In the genomic region with DNA sequence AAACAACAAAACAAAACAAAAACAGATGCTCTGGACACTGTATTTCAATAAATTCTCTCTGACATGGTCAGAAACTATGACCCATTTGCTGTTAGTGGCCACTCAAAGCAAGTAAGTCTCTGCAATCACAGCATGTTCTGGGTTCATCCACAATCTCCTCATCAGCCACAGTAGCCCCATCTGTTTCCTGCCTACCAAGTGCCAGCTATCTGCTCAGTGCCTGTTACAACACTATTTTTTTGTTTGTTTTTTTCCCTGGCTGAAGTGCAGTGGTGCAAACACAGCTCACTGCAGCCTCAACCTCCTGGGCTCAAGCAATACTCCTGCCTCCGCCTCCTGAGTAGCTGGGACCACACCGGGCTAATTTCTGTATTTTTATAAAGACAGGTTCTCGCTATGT, we compare ENCODE assay signal across 22 cellular contexts.
"Had no signal": no experiment of that assay in that cellular context is flagged by ENCODE, and none has a peak within 500 bp of the region (broad histone marks: within the 10 kb centered on the region; RNA-seq: fewer than 3 reads in every experiment).

No MANE protein-coding gene starts in this region.

- H3K9me3 ChIP-seq: pancreas, psoas muscle, right atrium auricular region, thoracic aorta, upper lobe of left lung had no signal

- H3K9me3 Mint-ChIP-seq: activated CD8-positive, alpha-beta T cell treated with anti-CD3 and anti-CD28 coated beads for 36 hours; activated naive CD8-positive, alpha-beta T cell treated with anti-CD3 and anti-CD28 coated beads, Interleukin-2, amount 50 U/mL, for 24 hours had no signal

- DNase-seq: activated CD4-positive, alpha-beta T cell treated with anti-CD3 and anti-CD28 coated beads, Interleukin-2, amount 10 ng/mL, durations not matched to agents 7 days and 5 days; activated CD4-positive, CD25-positive, alpha-beta regulatory T cell treated with anti-CD3 and anti-CD28 coated beads, Interleukin-2, amount 50 U/mL, for 72 hours; activated CD8-positive, alpha-beta memory T cell treated with anti-CD3 and anti-CD28 coated beads, Interleukin-2, amount 10 ng/mL, durations not matched to agents 7 days and 5 days; activated CD8-positive, alpha-beta T cell treated with anti-CD3 and anti-CD28 coated beads for 36 hours; activated gamma-delta T cell; activated naive CD4-positive, alpha-beta T cell treated with anti-CD3 and anti-CD28 coated beads, Interleukin-2, amount 50 U/mL, for 16 hours; activated naive CD8-positive, alpha-beta T cell treated with anti-CD3 and anti-CD28 coated beads, Interleukin-2, amount 50 U/mL, for 24 hours; activated T-cell treated with anti-CD3 and anti-CD28 coated beads for 4 hours; heart left ventricle; pancreas; psoas muscle; stimulated activated CD4-positive, alpha-beta T cell treated with anti-CD3 and anti-CD28 coated beads, Interleukin-4, amount 100 ng/mL, for 24 hours; stimulated activated naive CD4-positive, alpha-beta T cell treated with Interleukin-2 at 50 U/mL for 16 hours; upper lobe of left lung; WERI-Rb-1 had no signal

- H3K27me3 ChIP-seq: heart left ventricle, pancreas, right atrium auricular region, upper lobe of left lung had no signal

- H3K36me3 Mint-ChIP-seq: activated CD8-positive, alpha-beta memory T cell treated with anti-CD3 and anti-CD28 coated beads, Interleukin-2, amount 10 ng/mL, durations not matched to agents 7 days and 5 days; memory B cell; natural killer cell treated with Interleukin-12 subunit alpha and Interleukin-12 subunit beta and Interleukin-15 and Interleukin-18, amount 100 ng/mL, for 72 hours had no signal

- H3K27ac Mint-ChIP-seq: activated CD4-positive, alpha-beta T cell treated with anti-CD3 and anti-CD28 coated beads, Interleukin-2, amount 10 ng/mL, durations not matched to agents 7 days and 5 days; activated CD8-positive, alpha-beta memory T cell treated with anti-CD3 and anti-CD28 coated beads, Interleukin-2, amount 10 ng/mL, durations not matched to agents 7 days and 5 days; activated CD8-positive, alpha-beta T cell treated with anti-CD3 and anti-CD28 coated beads for 36 hours; activated naive CD8-positive, alpha-beta T cell treated with anti-CD3 and anti-CD28 coated beads, Interleukin-2, amount 50 U/mL, for 24 hours; activated T-helper 1 cell treated with anti-CD3 and anti-CD28 coated beads, Interleukin-12 subunit alpha, Interleukin-12 subunit beta, Interleukin-2, Interleukin-4 antibody, amounts not matched to agents 30 ng/mL and 10 ng/mL and 1 ng/mL, durations not matched to agents 14 hours and 24 hours and 36 hours; memory B cell; natural killer cell treated with Interleukin-12 subunit alpha and Interleukin-12 subunit beta and Interleukin-15 and Interleukin-18, amount 100 ng/mL, for 72 hours had no signal

- ATAC-seq: activated CD8-positive, alpha-beta memory T cell treated with anti-CD3 and anti-CD28 coated beads, Interleukin-2, amount 10 ng/mL, durations not matched to agents 7 days and 5 days; activated CD8-positive, alpha-beta T cell treated with anti-CD3 and anti-CD28 coated beads for 36 hours; activated naive CD8-positive, alpha-beta T cell treated with anti-CD3 and anti-CD28 coated beads, Interleukin-2, amount 50 U/mL, for 24 hours; heart left ventricle; natural killer cell treated with Interleukin-12 subunit alpha and Interleukin-12 subunit beta and Interleukin-15 and Interleukin-18, amount 100 ng/mL, for 72 hours; pancreas; psoas muscle had no signal

- FAIRE-seq: islet of Langerhans, pancreas, TTC549 had no signal

- H3K4me1 Mint-ChIP-seq: activated CD4-positive, alpha-beta T cell treated with anti-CD3 and anti-CD28 coated beads, Interleukin-2, amount 10 ng/mL, durations not matched to agents 7 days and 5 days; activated CD8-positive, alpha-beta memory T cell treated with anti-CD3 and anti-CD28 coated beads, Interleukin-2, amount 10 ng/mL, durations not matched to agents 7 days and 5 days; activated naive CD8-positive, alpha-beta T cell treated with anti-CD3 and anti-CD28 coated beads, Interleukin-2, amount 50 U/mL, for 24 hours; memory B cell had no signal

- H3K27ac ChIP-seq: heart left ventricle, pancreas, psoas muscle, right atrium auricular region, thoracic aorta, upper lobe of left lung, WERI-Rb-1 had no signal

- H3K4me1 ChIP-seq: heart left ventricle, pancreas, psoas muscle, right atrium auricular region, upper lobe of left lung had no signal

- H3K36me3 ChIP-seq: heart left ventricle, pancreas, right atrium auricular region, thoracic aorta, upper lobe of left lung, WERI-Rb-1 had no signal

- H3K4me3 Mint-ChIP-seq: activated CD4-positive, alpha-beta T cell treated with anti-CD3 and anti-CD28 coated beads, Interleukin-2, amount 10 ng/mL, durations not matched to agents 7 days and 5 days; activated CD8-positive, alpha-beta memory T cell treated with anti-CD3 and anti-CD28 coated beads, Interleukin-2, amount 10 ng/mL, durations not matched to agents 7 days and 5 days; activated CD8-positive, alpha-beta T cell treated with anti-CD3 and anti-CD28 coated beads for 36 hours; activated naive CD8-positive, alpha-beta T cell treated with anti-CD3 and anti-CD28 coated beads, Interleukin-2, amount 50 U/mL, for 24 hours; activated T-helper 1 cell treated with anti-CD3 and anti-CD28 coated beads, Interleukin-12 subunit alpha, Interleukin-12 subunit beta, Interleukin-2, Interleukin-4 antibody, amounts not matched to agents 30 ng/mL and 10 ng/mL and 1 ng/mL, durations not matched to agents 14 hours and 24 hours and 36 hours; memory B cell; natural killer cell treated with Interleukin-12 subunit alpha and Interleukin-12 subunit beta and Interleukin-15 and Interleukin-18, amount 100 ng/mL, for 72 hours had no signal

- H3K27me3 Mint-ChIP-seq: activated CD4-positive, alpha-beta T cell treated with anti-CD3 and anti-CD28 coated beads, Interleukin-2, amount 10 ng/mL, durations not matched to agents 7 days and 5 days; activated CD8-positive, alpha-beta memory T cell treated with anti-CD3 and anti-CD28 coated beads, Interleukin-2, amount 10 ng/mL, durations not matched to agents 7 days and 5 days; activated CD8-positive, alpha-beta T cell treated with anti-CD3 and anti-CD28 coated beads for 36 hours; activated naive CD8-positive, alpha-beta T cell treated with anti-CD3 and anti-CD28 coated beads, Interleukin-2, amount 50 U/mL, for 24 hours; memory B cell; natural killer cell treated with Interleukin-12 subunit alpha and Interleukin-12 subunit beta and Interleukin-15 and Interleukin-18, amount 100 ng/mL, for 72 hours had no signal

- H3K4me3 ChIP-seq: heart left ventricle, pancreas, psoas muscle, right atrium auricular region, thoracic aorta, upper lobe of left lung had no signal
